In the genomic region with DNA sequence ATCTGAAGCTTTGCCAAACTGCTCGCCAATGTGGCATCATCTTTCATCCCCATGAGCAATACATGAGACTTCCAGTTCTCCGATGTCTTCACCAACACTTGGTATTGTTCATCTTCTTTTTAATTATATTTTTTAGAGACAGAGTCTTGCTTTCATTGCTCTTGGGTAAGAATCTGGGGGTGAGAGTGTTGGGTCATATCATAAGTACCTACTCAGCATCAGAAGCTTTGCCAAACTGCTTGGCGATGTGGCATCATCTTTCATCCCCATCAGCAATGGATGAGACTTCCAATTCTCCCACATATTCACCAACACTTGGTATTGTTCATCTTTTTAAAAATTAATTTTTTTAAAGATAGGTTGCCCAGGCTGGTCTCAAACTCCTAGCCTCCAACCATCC, we compare ENCODE assay signal across 32 cellular contexts. TPM values are rescaled to one million over a fixed set of nuclear protein-coding genes. Genes with fewer than 3 reads are reported as not detected.
"Had no signal": no experiment of that assay in that cellular context is flagged by ENCODE, and none has a peak within 500 bp of the region (broad histone marks: within the 10 kb centered on the region; RNA-seq: fewer than 3 reads in every experiment).

No MANE protein-coding gene starts in this region.

- H3K27ac ChIP-seq: colonic mucosa, coronary artery, dorsolateral prefrontal cortex, epithelial cell of prostate, esophagus squamous epithelium, foreskin keratinocyte, gastrocnemius medialis, gastroesophageal sphincter, heart left ventricle, heart right ventricle had no signal

- H3K36me3 ChIP-seq: colonic mucosa, esophagus squamous epithelium, gastrocnemius medialis had no signal

- H3K4me1 ChIP-seq: colonic mucosa, esophagus squamous epithelium, foreskin keratinocyte, gastrocnemius medialis, gastroesophageal sphincter, heart left ventricle, heart right ventricle had no signal

- ATAC-seq: effector memory CD8-positive, alpha-beta T cell; esophagus mucosa; foreskin keratinocyte; gastrocnemius medialis; gastroesophageal sphincter; heart left ventricle; heart right ventricle had no signal

- H3K9me3 ChIP-seq: colonic mucosa, esophagus squamous epithelium, gastrocnemius medialis, gastroesophageal sphincter had no signal

- H3K27me3 ChIP-seq: colonic mucosa, dorsolateral prefrontal cortex, esophagus squamous epithelium, foreskin keratinocyte, gastrocnemius medialis, gastroesophageal sphincter, heart left ventricle, heart right ventricle had no signal

- H3K4me3 ChIP-seq: colonic mucosa, coronary artery, dorsolateral prefrontal cortex, esophagus squamous epithelium, gastrocnemius medialis, gastroesophageal sphincter, heart left ventricle, heart right ventricle had no signal

- DNase-seq: colonic mucosa; cortex of kidney; dermis blood vessel endothelial cell; dorsolateral prefrontal cortex; effector CD4-positive, alpha-beta T cell; effector CD8-positive, alpha-beta T cell; effector memory CD4-positive, alpha-beta T cell; effector memory CD8-positive, alpha-beta T cell; endodermal cell; erythroblast; esophagus squamous epithelium; foreskin fibroblast; foreskin keratinocyte; foreskin melanocyte; gastrocnemius medialis; glutamatergic neuron; head of caudate nucleus; heart left ventricle; heart right ventricle had no signal

- FAIRE-seq: colon, endometrium, endothelial cell of umbilical vein, frontal cortex had no signal

RNA-seq across cellular contexts. Expression of gene ZDHHC11B, which starts 30.9 kb away (rescaled TPM):
- total RNA-seq: dermis microvascular lymphatic vessel endothelial cell, endothelial cell of umbilical vein, epithelial cell of proximal tubule, fibroblast of villous mesenchyme, foreskin keratinocyte, glomerular endothelial cell had no signal
- polyA plus RNA-seq: endothelial cell of umbilical vein, fibroblast of lung, foreskin keratinocyte had no signal
